ENCODE assay signal across 10 cellular contexts in the genomic region with DNA sequence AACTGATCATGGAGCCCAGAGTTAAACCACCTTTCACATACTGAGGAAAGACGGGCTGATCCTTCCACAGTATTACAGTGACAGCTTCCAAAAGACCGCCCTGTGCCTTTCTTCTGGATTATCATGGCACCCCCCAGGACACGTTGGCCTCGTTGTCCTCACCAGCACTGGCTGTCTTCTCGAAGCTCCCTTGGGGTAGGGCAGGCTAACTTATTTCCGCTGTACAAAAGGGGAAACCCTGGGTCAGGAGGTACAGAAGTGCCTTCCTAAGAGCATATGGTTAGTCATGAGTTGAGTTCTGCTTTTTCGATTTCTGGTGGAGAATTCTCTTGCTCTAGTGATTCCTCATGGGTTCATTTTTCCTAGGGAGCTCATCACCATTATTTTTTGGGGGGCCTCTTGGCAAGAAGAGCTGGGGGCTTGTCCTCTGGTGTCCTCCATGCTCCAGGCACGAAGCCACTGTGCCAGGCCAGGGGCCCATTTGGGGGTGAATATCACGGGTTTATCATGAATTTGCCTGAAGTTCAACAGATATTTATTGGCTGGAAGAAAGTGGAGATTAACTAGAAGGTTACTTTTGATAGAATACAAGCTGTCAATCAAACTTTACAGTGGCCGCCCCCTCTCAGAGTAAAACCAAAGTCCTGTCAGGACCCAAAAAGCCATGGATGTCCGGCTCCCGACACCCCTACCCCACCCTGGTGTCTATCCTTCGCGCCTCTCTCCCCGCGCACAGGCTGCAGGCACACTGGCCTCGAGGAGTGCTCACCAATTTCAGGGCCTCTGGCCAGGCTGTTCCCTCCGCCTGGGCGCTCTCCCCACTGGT. TPM values are rescaled to one million over a fixed set of nuclear protein-coding genes. Genes with fewer than 3 reads are reported as not detected.
DNase-seq lines count a peak whose midpoint lies in the region; ATAC-seq, FAIRE-seq and TF ChIP-seq lines count a peak whose summit lies in the region.
"Had no signal": no experiment of that assay in that cellular context is flagged by ENCODE, and none has a peak within 500 bp of the region (broad histone marks: within the 10 kb centered on the region; RNA-seq: fewer than 3 reads in every experiment).

No MANE protein-coding gene starts in this region.

- peak overlapping the region; percentile 42 for H3K4me2 ChIP-seq in OCI-LY3 (ENCODE audit: low read length)

- DNase-seq in small intestine: no peak
- no peak for DNase-seq in activated naive CD4-positive, alpha-beta T cell treated with Interleukin-2 at 50 U/mL for 16 hours
- DNase-seq in activated gamma-delta T cell (lab: John Stamatoyannopoulos, UW): no peak
- DNase-seq: NCI-H748 treated with DMSO at 0.1 percent for 48 hours, nucleus accumbens had no signal

- no peak for FAIRE-seq in small intestine (lab: Jason Lieb, UNC)

- H3K27ac ChIP-seq in OCI-LY3 (ENCODE audit: low read length) (peak overlapping the region; percentile 95), neutrophil (peak overlapping the region; percentile 80), small intestine (ENCODE audit: low read depth in 1 of 2, low read length in 1 of 2) (no peak overlapping the region)

- no peak overlapping the region for H2AFZ ChIP-seq in OCI-LY3 (ENCODE audit: low read depth, low read length)

- H4K20me1 ChIP-seq in OCI-LY3 (ENCODE audit: insufficient read depth, low read length): no peaks in the 10 kb centered on the region

- no peaks in the 10 kb centered on the region for H3K36me3 ChIP-seq in OCI-LY3 (replicated peaks; ENCODE audit: low read depth, low read length)
- no peaks in the 10 kb centered on the region for H3K36me3 ChIP-seq in neutrophil
- H3K36me3 ChIP-seq in small intestine (ENCODE audit: control insufficient read depth in 2 of 2, insufficient read depth in 2 of 2, low read length in 2 of 2): no peaks in the 10 kb centered on the region

- TF ChIP-seq CTCF in OCI-LY3 (IDR thresholded peaks at IDR 0.05; ENCODE audit: low read depth, low read length) (no peak), neutrophil (IDR thresholded peaks at IDR 0.05) (no peak)

- H3K79me2 ChIP-seq in OCI-LY3 (ENCODE audit: low read length): no peaks in the 10 kb centered on the region

- ATAC-seq in GM18909 (IDR thresholded peaks at IDR 0.05; ENCODE audit: poor library complexity, unreplicated experiment) (peak; percentile 62), HG02571 (IDR thresholded peaks at IDR 0.05; ENCODE audit: unreplicated experiment) (peak; percentile 41)
- ATAC-seq: HCT116 had no signal

- 81 to 84% (median 82%) methylated on average over 19 of the region's 19 CpGs for WGBS in small intestine, 3 donors

- H3K4me1 ChIP-seq in OCI-LY3 (ENCODE audit: low read length) (peaks cover 93% of the 10 kb centered on the region), neutrophil (ENCODE audit: control insufficient read depth in 1 of 2, insufficient read depth in 1 of 2, low read depth in 1 of 2, low read length in 1 of 2) (peaks cover 10 to 16% of the 10 kb centered on the region in 2 experiments), small intestine (ENCODE audit: control insufficient read depth in 2 of 2, insufficient read depth in 1 of 2, low read depth in 1 of 2, low read length in 1 of 2) (no peaks in the 10 kb centered on the region)

- no peaks in the 10 kb centered on the region for H3K27me3 ChIP-seq in OCI-LY3 (ENCODE audit: low read depth, low read length)
- no peaks in the 10 kb centered on the region for H3K27me3 ChIP-seq in neutrophil
- no peaks in the 10 kb centered on the region for H3K27me3 ChIP-seq in small intestine (ENCODE audit: control insufficient read depth in 2 of 2, insufficient read depth in 2 of 2, low read length in 2 of 2)

- H3K9ac ChIP-seq in OCI-LY3 (ENCODE audit: low read length): peak overlapping the region; percentile 67

- H3K4me3 ChIP-seq in OCI-LY3 (ENCODE audit: low read length) (no peak overlapping the region; the same call in 1 of the 2 replicates), neutrophil (ENCODE audit: low read depth in 1 of 2, low read length in 1 of 2) (no peak overlapping the region), small intestine (ENCODE audit: low read depth in 1 of 2, low read length in 2 of 2) (no peak overlapping the region)

- H3K9me3 ChIP-seq in OCI-LY3 (ENCODE audit: insufficient read depth, low read length): no peaks in the 10 kb centered on the region
- H3K9me3 ChIP-seq in neutrophil: no peaks in the 10 kb centered on the region
- H3K9me3 ChIP-seq in small intestine (ENCODE audit: control insufficient read depth, low read depth): no peaks in the 10 kb centered on the region

RNA-seq across cellular contexts. Expression of a gene that starts 8.8 kb away (rescaled TPM):
- polyA plus RNA-seq in small intestine: 1 to 10 TPM; 4.0 to 9.9 (median 7.0) TPM

Comparison
In these comparisons a context has a peak if more than half of its experiments do, and no peak if none do; other contexts are left out.
1. H3K27ac ChIP-seq: peak in OCI-LY3 (single experiment) and neutrophil (single experiment); none in small intestine (0 of 2).